ENCODE assay signal across 8 cellular contexts in genomic region chrX:85084770-85085393, GRCh38.
DNase-seq lines count a peak whose midpoint lies in the region; ATAC-seq and TF ChIP-seq lines count a peak whose summit lies in the region.

No MANE protein-coding gene starts in this region.

- H3K27ac ChIP-seq in ascending aorta (no peak overlapping the region), transverse colon (no peak overlapping the region)

- peaks cover 16% of the 10 kb centered on the region for H3K36me3 Mint-ChIP-seq in activated CD4-positive, alpha-beta T cell treated with anti-CD3 and anti-CD28 coated beads, Interleukin-2, amount 10 ng/mL, durations not matched to agents 24 days and 14 days (ENCODE audit: low read depth)
- peaks cover 18% of the 10 kb centered on the region for H3K36me3 Mint-ChIP-seq in activated T-helper 1 cell treated with anti-CD3 and anti-CD28 coated beads, Interleukin-12 subunit alpha, Interleukin-12 subunit beta, Interleukin-2, Interleukin-4 antibody, amounts not matched to agents 30 ng/mL and 10 ng/mL and 1 ng/mL, durations not matched to agents 14 hours and 24 hours and 36 hours (ENCODE audit: low read depth)

- TF ChIP-seq POLR2A in transverse colon (IDR thresholded peaks at IDR 0.05): no peak

- H3K27me3 Mint-ChIP-seq in activated CD4-positive, alpha-beta T cell treated with anti-CD3 and anti-CD28 coated beads, Interleukin-2, amount 10 ng/mL, durations not matched to agents 24 days and 14 days: no peaks in the 10 kb centered on the region
- H3K27me3 Mint-ChIP-seq in activated T-helper 1 cell treated with anti-CD3 and anti-CD28 coated beads, Interleukin-12 subunit alpha, Interleukin-12 subunit beta, Interleukin-2, Interleukin-4 antibody, amounts not matched to agents 30 ng/mL and 10 ng/mL and 1 ng/mL, durations not matched to agents 14 hours and 24 hours and 36 hours (ENCODE audit: insufficient read depth): no peaks in the 10 kb centered on the region

- no peaks in the 10 kb centered on the region for H3K27me3 ChIP-seq in ascending aorta
- H3K27me3 ChIP-seq in transverse colon: no peaks in the 10 kb centered on the region

- H3K4me1 ChIP-seq in ascending aorta (no peaks in the 10 kb centered on the region), transverse colon (no peaks in the 10 kb centered on the region)

- in situ Hi-C loops in transverse colon (cut with MboI; ENCODE audit: low pct_ligation_motif_present in 1 of 4, low pct_unique_long_range_greater_than_20kb in 1 of 4, low sequenced_read_pairs in 3 of 4): no loop called here

- H3K9me3 Mint-ChIP-seq in activated CD4-positive, alpha-beta T cell treated with anti-CD3 and anti-CD28 coated beads, Interleukin-2, amount 10 ng/mL, durations not matched to agents 24 days and 14 days: peaks cover 3% of the 10 kb centered on the region
- no peaks in the 10 kb centered on the region for H3K9me3 Mint-ChIP-seq in activated T-helper 1 cell treated with anti-CD3 and anti-CD28 coated beads, Interleukin-12 subunit alpha, Interleukin-12 subunit beta, Interleukin-2, Interleukin-4 antibody, amounts not matched to agents 30 ng/mL and 10 ng/mL and 1 ng/mL, durations not matched to agents 14 hours and 24 hours and 36 hours

- TF ChIP-seq CTCF in ascending aorta (IDR thresholded peaks at IDR 0.05) (peak; percentile 34 to 77 (median 72)), transverse colon (IDR thresholded peaks at IDR 0.05) (peak; percentile 34 to 81 (median 53))

- intact Hi-C loops in activated CD4-positive, alpha-beta T cell treated with anti-CD3 and anti-CD28 coated beads, Interleukin-2, amount 10 ng/mL, durations not matched to agents 24 days and 14 days (cut with micrococcal nuclease): loop anchor here (10.0 kb wide), 1 partner anchor 460 kb away; no protein-coding TSS in a partner anchor
- intact Hi-C loops in ascending aorta (cut with DNase I) (loop anchor here (10.0 kb wide), 1 partner anchor 460 kb away; no protein-coding TSS in a partner anchor), transverse colon (cut with DNase I; ENCODE audit: low total_unique reads) (no loop called here)
- intact Hi-C loops in activated T-helper 1 cell treated with anti-CD3 and anti-CD28 coated beads, Interleukin-12 subunit alpha, Interleukin-12 subunit beta, Interleukin-2, Interleukin-4 antibody, amounts not matched to agents 30 ng/mL and 10 ng/mL and 1 ng/mL, durations not matched to agents 14 hours and 24 hours and 36 hours (cut with micrococcal nuclease): loop anchor here (10.0 kb wide), 1 partner anchor 460 kb away; no protein-coding TSS in a partner anchor

- TF ChIP-seq EP300 in transverse colon (IDR thresholded peaks at IDR 0.05; ENCODE audit: low read depth): no peak

- no peak overlapping the region for H3K4me3 Mint-ChIP-seq in activated CD4-positive, alpha-beta T cell treated with anti-CD3 and anti-CD28 coated beads, Interleukin-2, amount 10 ng/mL, durations not matched to agents 24 days and 14 days
- no peak overlapping the region for H3K4me3 Mint-ChIP-seq in activated T-helper 1 cell treated with anti-CD3 and anti-CD28 coated beads, Interleukin-12 subunit alpha, Interleukin-12 subunit beta, Interleukin-2, Interleukin-4 antibody, amounts not matched to agents 30 ng/mL and 10 ng/mL and 1 ng/mL, durations not matched to agents 14 hours and 24 hours and 36 hours

- peak; percentile 63 for DNase-seq in activated CD4-positive, alpha-beta T cell treated with anti-CD3 and anti-CD28 coated beads, Interleukin-2, amount 10 ng/mL, durations not matched to agents 24 days and 14 days
- DNase-seq in activated CD4-positive, alpha-beta T cell treated with anti-CD3 and anti-CD28 coated beads, Interleukin-2, amount 50 U/mL, for 1 hour: no peak
- DNase-seq in Kasumi-1 (lab: John Stamatoyannopoulos, UW): peak; percentile 14 to 24
- no peak for DNase-seq in ascending aorta (ENCODE audit: low spot score in 2 of 2)
- peak; percentile 43 for DNase-seq in inferior parietal cortex (ENCODE audit: extremely low spot score)
- no peak for DNase-seq in transverse colon
- DNase-seq in activated T-helper 1 cell treated with anti-CD3 and anti-CD28 coated beads, Interleukin-12 subunit alpha, Interleukin-12 subunit beta, Interleukin-2, Interleukin-4 antibody, amounts not matched to agents 30 ng/mL and 10 ng/mL and 1 ng/mL, durations not matched to agents 14 hours and 24 hours and 36 hours (ENCODE audit: low spot score): no peak

- WGBS in transverse colon (ENCODE audit: low coverage in 1 of 2), 2 donors: 49 to 50% methylated on average over 2 of the region's 2 CpGs

- no peak overlapping the region for H3K27ac Mint-ChIP-seq in activated CD4-positive, alpha-beta T cell treated with anti-CD3 and anti-CD28 coated beads, Interleukin-2, amount 10 ng/mL, durations not matched to agents 24 days and 14 days
- no peak overlapping the region for H3K27ac Mint-ChIP-seq in activated T-helper 1 cell treated with anti-CD3 and anti-CD28 coated beads, Interleukin-12 subunit alpha, Interleukin-12 subunit beta, Interleukin-2, Interleukin-4 antibody, amounts not matched to agents 30 ng/mL and 10 ng/mL and 1 ng/mL, durations not matched to agents 14 hours and 24 hours and 36 hours

- H3K4me3 ChIP-seq in ascending aorta (no peak overlapping the region), transverse colon (no peak overlapping the region)

- H3K36me3 ChIP-seq in ascending aorta: peaks cover 2 to 3% of the 10 kb centered on the region in 2 donors
- no peaks in the 10 kb centered on the region for H3K36me3 ChIP-seq in transverse colon

- peak; percentile 91 for ATAC-seq in GM21526 (IDR thresholded peaks at IDR 0.05; ENCODE audit: low FRiP score, unreplicated experiment)

- no peaks in the 10 kb centered on the region for H3K4me1 Mint-ChIP-seq in activated CD4-positive, alpha-beta T cell treated with anti-CD3 and anti-CD28 coated beads, Interleukin-2, amount 10 ng/mL, durations not matched to agents 24 days and 14 days
- no peaks in the 10 kb centered on the region for H3K4me1 Mint-ChIP-seq in activated T-helper 1 cell treated with anti-CD3 and anti-CD28 coated beads, Interleukin-12 subunit alpha, Interleukin-12 subunit beta, Interleukin-2, Interleukin-4 antibody, amounts not matched to agents 30 ng/mL and 10 ng/mL and 1 ng/mL, durations not matched to agents 14 hours and 24 hours and 36 hours (ENCODE audit: low read depth)

- no peaks in the 10 kb centered on the region for H3K9me3 ChIP-seq in ascending aorta
- H3K9me3 ChIP-seq in transverse colon: no peaks in the 10 kb centered on the region

Comparison
In these comparisons a context has a peak if more than half of its experiments do, and no peak if none do; other contexts are left out.
1. DNase-seq: peak in activated CD4-positive, alpha-beta T cell treated with anti-CD3 and anti-CD28 coated beads, Interleukin-2, amount 10 ng/mL, durations not matched to agents 24 days and 14 days (single experiment), Kasumi-1 (2 of 2) and inferior parietal cortex (single experiment); none in activated CD4-positive, alpha-beta T cell treated with anti-CD3 and anti-CD28 coated beads, Interleukin-2, amount 50 U/mL, for 1 hour (single experiment), ascending aorta (0 of 2), transverse colon (single experiment) and activated T-helper 1 cell treated with anti-CD3 and anti-CD28 coated beads, Interleukin-12 subunit alpha, Interleukin-12 subunit beta, Interleukin-2, Interleukin-4 antibody, amounts not matched to agents 30 ng/mL and 10 ng/mL and 1 ng/mL, durations not matched to agents 14 hours and 24 hours and 36 hours (single experiment).